ENCODE assay signal across 8 cellular contexts in genomic region chr9:137459601-137460362, GRCh38. TPM values are rescaled to one million over a fixed set of nuclear protein-coding genes. Genes with fewer than 3 reads are reported as not detected.
DNase-seq lines count a peak whose midpoint lies in the region; ATAC-seq, FAIRE-seq and TF ChIP-seq lines count a peak whose summit lies in the region.

No MANE protein-coding gene starts in this region.

- in situ Hi-C loops in HepG2 (cut with HindIII; ENCODE audit: extremely low pct_ligation_motif_present, low pct_unique_long_range_greater_than_20kb): no loop called here

- peak overlapping the region; percentile 79 for H3K9ac ChIP-seq in HepG2 (ENCODE audit: insufficient read depth, low read depth, low read length)

- H3K9me3 ChIP-seq in body of pancreas (no peaks in the 10 kb centered on the region), HepG2 (ENCODE audit: low read length) (no peaks in the 10 kb centered on the region), testis (no peaks in the 10 kb centered on the region)

- TF ChIP-seq CTCF in body of pancreas (IDR thresholded peaks at IDR 0.05) (no peak), HepG2 (CRISPR knock-in tag; IDR thresholded peaks at IDR 0.05) (no peak), testis (IDR thresholded peaks at IDR 0.05) (no peak)

- TF ChIP-seq EP300 in HepG2 (IDR thresholded peaks at IDR 0.05; ENCODE audit: low read depth in 2 of 2, low read length in 2 of 2) (no peak), HepG2 (CRISPR knock-in tag; IDR thresholded peaks at IDR 0.05; ENCODE audit: borderline replicate concordance) (no peak)

- CTCF ChIA-PET in HepG2 (lab: Yijun Ruan, JAX; ENCODE audit: low intra/inter-chr PET ratio, low total read pairs): no interaction called here

- DNase-seq in T-helper 1 cell (no peak), body of pancreas (peak in 1 of 4 donors; percentile 40), HepG2 (ENCODE audit: low spot score) (no peak), testis (no peak), Kasumi-1 (lab: John Stamatoyannopoulos, UW) (no peak)

- no peaks in the 10 kb centered on the region for H3K9me3 Mint-ChIP-seq in T-helper 1 cell treated with Interleukin-12 subunit alpha and Interleukin-12 subunit beta and Interleukin-4 antibody, amounts not matched to agents 30 μg/mL and 1 μg/mL, for 36 hours

- intact Hi-C loops in body of pancreas (cut with DNase I) (no loop called here), HepG2 (cut with micrococcal nuclease; ENCODE audit: unreplicated experiment) (no loop called here), testis (cut with DNase I; ENCODE audit: low total_unique reads) (no loop called here)

- H3K27me3 Mint-ChIP-seq in T-helper 1 cell treated with Interleukin-12 subunit alpha and Interleukin-12 subunit beta and Interleukin-4 antibody, amounts not matched to agents 30 μg/mL and 1 μg/mL, for 36 hours (ENCODE audit: low read depth): no peaks in the 10 kb centered on the region

- H3K4me2 ChIP-seq in HepG2 (ENCODE audit: low read depth, low read length): peak overlapping the region; percentile 96

- peak overlapping the region in 3 of 4 donors; percentile 63 to 72 (median 70) for H3K27ac ChIP-seq in body of pancreas
- peak overlapping the region; percentile 66 for H3K27ac ChIP-seq in HepG2 (ENCODE audit: extremely low read length, insufficient read depth, low read length)
- peak overlapping the region; percentile 57 to 92 for H3K27ac ChIP-seq in testis

- no peak overlapping the region for H3K4me3 ChIP-seq in body of pancreas
- peak overlapping the region; percentile 28 to 95 (median 45); a peak in 5 of 6 replicates for H3K4me3 ChIP-seq in HepG2 (replicated peaks in 1 of 3; ENCODE audit: insufficient read depth in 1 of 3, low read depth in 2 of 3, low read length in 3 of 3)
- H3K4me3 ChIP-seq in testis: peak overlapping the region; percentile 43 to 77

- H3K27me3 ChIP-seq in body of pancreas (no peaks in the 10 kb centered on the region), HepG2 (ENCODE audit: control insufficient read depth in 1 of 2, insufficient read depth in 2 of 2, low read length in 2 of 2) (no peaks in the 10 kb centered on the region), testis (no peaks in the 10 kb centered on the region)

- TF ChIP-seq RAD21 in HepG2 (CRISPR knock-in tag; IDR thresholded peaks at IDR 0.05): no peak

- POLR2A ChIA-PET in HepG2 (lab: Yijun Ruan, JAX): interaction anchor here (0.9 to 1.9 kb wide), 8 partner anchors 10 to 1097 kb away, joined by 3 to 12 read pairs (median 4); partner anchors contain the start of genes ENTPD8, EXD3, NOXA1 and TUBB4B

- no peak for FAIRE-seq in HepG2 (lab: Jason Lieb, UNC)

- H3K36me3 ChIP-seq in body of pancreas (replicated peaks in 1 of 2; ENCODE audit: insufficient read depth in 1 of 2, low read depth in 2 of 2) (no peaks in the 10 kb centered on the region), HepG2 (replicated peaks in 1 of 2; ENCODE audit: control insufficient read depth in 1 of 2, insufficient read depth in 2 of 2, low read length in 2 of 2) (peaks cover 4 to 19% of the 10 kb centered on the region in 2 experiments; a peak in 4 of 5 replicates), testis (ENCODE audit: low read depth, missing control alignments) (no peaks in the 10 kb centered on the region)

- H3K4me3 Mint-ChIP-seq in T-helper 1 cell treated with Interleukin-12 subunit alpha and Interleukin-12 subunit beta and Interleukin-4 antibody, amounts not matched to agents 30 μg/mL and 1 μg/mL, for 36 hours: no peak overlapping the region

- peaks cover 2% of the 10 kb centered on the region for H3K4me1 Mint-ChIP-seq in T-helper 1 cell treated with Interleukin-12 subunit alpha and Interleukin-12 subunit beta and Interleukin-4 antibody, amounts not matched to agents 30 μg/mL and 1 μg/mL, for 36 hours (ENCODE audit: low read depth)

- TF ChIP-seq POLR2A in body of pancreas (IDR thresholded peaks at IDR 0.05) (no peak), HepG2 (IDR thresholded peaks at IDR 0.05; ENCODE audit: insufficient read depth in 1 of 2, low read depth in 2 of 2, low read length in 2 of 2) (no peak), testis (IDR thresholded peaks at IDR 0.05) (no peak)

- peaks cover 11% of the 10 kb centered on the region; the same call in 1 of the 2 replicates for H4K20me1 ChIP-seq in HepG2 (ENCODE audit: insufficient read depth, low read length)

- no peak overlapping the region for H2AFZ ChIP-seq in HepG2 (ENCODE audit: low read length)

- no TSS peak for BruUV-seq in HepG2 (replicated peaks; lab: Mats Ljungman, UMichigan)

- H3K79me2 ChIP-seq in HepG2 (ENCODE audit: insufficient read depth, low read length): peaks cover 28% of the 10 kb centered on the region

- ATAC-seq in body of pancreas (no peak), HepG2 (peak; percentile 14), HG03469 (IDR thresholded peaks at IDR 0.05; ENCODE audit: unreplicated experiment) (no peak), HG03354 (IDR thresholded peaks at IDR 0.05; ENCODE audit: poor library complexity, severe bottlenecking, unreplicated experiment) (no peak)

- peak overlapping the region; percentile 64 for H3K27ac Mint-ChIP-seq in T-helper 1 cell treated with Interleukin-12 subunit alpha and Interleukin-12 subunit beta and Interleukin-4 antibody, amounts not matched to agents 30 μg/mL and 1 μg/mL, for 36 hours

- H3K4me1 ChIP-seq in body of pancreas (peaks cover 39% of the 10 kb centered on the region), HepG2 (ENCODE audit: insufficient read depth, low read length) (peaks cover 81% of the 10 kb centered on the region), testis (peaks cover 49% of the 10 kb centered on the region)

- WGBS in body of pancreas, 2 donors: 36% methylated on average over 14 of the region's 15 CpGs; no CpG with 5 or more reads in 1 of the 2 donors
- WGBS in HepG2 (ENCODE audit: low lambda C conversion rate): 7% methylated on average over 3 of the region's 15 CpGs
- 24 to 53% methylated on average over 2 to 13 of the region's 15 CpGs for WGBS in testis, 2 donors

- peaks cover 4% of the 10 kb centered on the region for H3K36me3 Mint-ChIP-seq in T-helper 1 cell treated with Interleukin-12 subunit alpha and Interleukin-12 subunit beta and Interleukin-4 antibody, amounts not matched to agents 30 μg/mL and 1 μg/mL, for 36 hours (ENCODE audit: low read depth)

RNA-seq across cellular contexts. Expression of gene NSMF, which starts 0.6 kb away (rescaled TPM):
- total RNA-seq in body of pancreas (10 to 100 TPM; 65.4 to 65.9 TPM), HepG2 (2016; rRNA removed; fragmentation: Illumina TruSeq; extraction: Trizol) (38.3 and 44.3 TPM in 2 replicates), testis (100 to 1,000 TPM in 1 of 2 donors, 10 to 100 TPM in 1; 81.7 to 105 TPM)
- 35.6 and 45.0 TPM in 2 replicates for total RNA-seq in HepG2 (2016; cell fraction: cytosol; rRNA removed; fragmentation: Illumina TruSeq; extraction: Trizol; ENCODE audit: low read depth)
- total RNA-seq in HepG2 (2016; cell fraction: insoluble cytoplasmic fraction; rRNA removed; fragmentation: Illumina TruSeq; extraction: Trizol): 31.9 and 43.2 TPM in 2 replicates
- 88.7 and 95.2 TPM in 2 replicates for total RNA-seq in HepG2 (2016; cell fraction: membrane; rRNA removed; fragmentation: Illumina TruSeq; extraction: Trizol)
- 47.8 and 56.5 TPM in 2 replicates for total RNA-seq in HepG2 (2016; cell fraction: nucleus; rRNA removed; fragmentation: Illumina TruSeq; extraction: Trizol)
- polyA plus RNA-seq in HepG2 (2011; rRNA removed) (183 and 271 TPM in 2 replicates), testis (ENCODE audit: insufficient read depth, low read depth, low replicate concordance) (42.5 TPM)
- 147 and 184 TPM in 2 replicates for polyA plus RNA-seq in HepG2 (2011; cell fraction: cytosol; rRNA removed)
- polyA plus RNA-seq in HepG2 (2011; cell fraction: nucleus; rRNA removed): 1,153 and 1,227 TPM in 2 replicates
- 143 and 184 TPM in 2 replicates for polyA plus RNA-seq in HepG2 (2012)
- 80.1 and 97.0 TPM in 2 replicates for polyA plus RNA-seq in HepG2 (2016; cell fraction: cytosol; fragmentation: Illumina TruSeq; extraction: Trizol; ENCODE audit: low read depth)
- 62.3 and 80.0 TPM in 2 replicates for polyA plus RNA-seq in HepG2 (2016; cell fraction: insoluble cytoplasmic fraction; fragmentation: Illumina TruSeq; extraction: Trizol; ENCODE audit: low read depth)
- polyA plus RNA-seq in HepG2 (2016; cell fraction: membrane; fragmentation: Illumina TruSeq; extraction: Trizol; ENCODE audit: low read depth): 159 and 160 TPM in 2 replicates
- polyA plus RNA-seq in HepG2 (2016; cell fraction: nucleus; fragmentation: Illumina TruSeq; extraction: Trizol; ENCODE audit: insufficient read depth, low read depth): 179 and 193 TPM in 2 replicates
- 64.9 and 155 TPM in 2 replicates for polyA minus RNA-seq in HepG2 (2011; rRNA and poly(A)+ RNA removed; ENCODE audit: low replicate concordance)
- polyA minus RNA-seq in HepG2 (2011; cell fraction: cytosol; rRNA and poly(A)+ RNA removed): 76.5 and 105 TPM in 2 replicates
- polyA minus RNA-seq in HepG2 (2011; cell fraction: nucleus; rRNA and poly(A)+ RNA removed): 147 and 159 TPM in 2 replicates

RNA-seq across cellular contexts. Expression of gene ENTPD8, which starts 18.6 kb away (rescaled TPM):
- total RNA-seq in body of pancreas: 1 to 10 TPM; 2.0 to 2.3 TPM
- total RNA-seq in HepG2 (2016; rRNA removed; fragmentation: Illumina TruSeq; extraction: Trizol): 0.21 and 0.44 TPM in 2 replicates
- 0.09 and 0.20 TPM in 2 replicates for total RNA-seq in HepG2 (2016; cell fraction: cytosol; rRNA removed; fragmentation: Illumina TruSeq; extraction: Trizol; ENCODE audit: low read depth)
- total RNA-seq in HepG2 (2016; cell fraction: insoluble cytoplasmic fraction; rRNA removed; fragmentation: Illumina TruSeq; extraction: Trizol): 0.33 and 0.43 TPM in 2 replicates
- 0.21 and 0.37 TPM in 2 replicates for total RNA-seq in HepG2 (2016; cell fraction: membrane; rRNA removed; fragmentation: Illumina TruSeq; extraction: Trizol)
- 0.28 and 0.34 TPM in 2 replicates for total RNA-seq in HepG2 (2016; cell fraction: nucleus; rRNA removed; fragmentation: Illumina TruSeq; extraction: Trizol)
- polyA plus RNA-seq in HepG2 (2011; rRNA removed): 0.26 and 0.38 TPM in 2 replicates
- 0.21 and 0.30 TPM in 2 replicates for polyA plus RNA-seq in HepG2 (2011; cell fraction: cytosol; rRNA removed)
- polyA plus RNA-seq in HepG2 (2011; cell fraction: nucleus; rRNA removed): 3.0 and 3.2 TPM in 2 replicates
- 0.35 and 0.44 TPM in 2 replicates for polyA plus RNA-seq in HepG2 (2012)
- 0.05 and 0.14 TPM in 2 replicates for polyA plus RNA-seq in HepG2 (2016; cell fraction: cytosol; fragmentation: Illumina TruSeq; extraction: Trizol; ENCODE audit: low read depth)
- polyA plus RNA-seq in HepG2 (2016; cell fraction: insoluble cytoplasmic fraction; fragmentation: Illumina TruSeq; extraction: Trizol; ENCODE audit: low read depth): 0.25 TPM in 1 of 2 replicates, not detected in the other
- 0.08 and 0.15 TPM in 2 replicates for polyA plus RNA-seq in HepG2 (2016; cell fraction: membrane; fragmentation: Illumina TruSeq; extraction: Trizol; ENCODE audit: low read depth)
- polyA plus RNA-seq in HepG2 (2016; cell fraction: nucleus; fragmentation: Illumina TruSeq; extraction: Trizol; ENCODE audit: insufficient read depth, low read depth): 0.79 and 0.97 TPM in 2 replicates
- polyA minus RNA-seq in HepG2 (2011; rRNA and poly(A)+ RNA removed; ENCODE audit: low replicate concordance): 0.26 TPM in 1 of 2 replicates, not detected in the other
- polyA minus RNA-seq in HepG2 (2011; cell fraction: cytosol; rRNA and poly(A)+ RNA removed): not detected in 2 replicates
- 0.26 and 0.37 TPM in 2 replicates for polyA minus RNA-seq in HepG2 (2011; cell fraction: nucleus; rRNA and poly(A)+ RNA removed)
- total RNA-seq in testis: 1 to 10 TPM; 2.0 to 2.2 TPM
- polyA plus RNA-seq in testis (ENCODE audit: insufficient read depth, low read depth, low replicate concordance): 0.37 TPM

RNA-seq across cellular contexts. Expression of gene NOXA1, which starts 36.6 kb away (rescaled TPM):
- total RNA-seq in body of pancreas: 10 to 100 TPM in 1 of 2 donors, 1 to 10 TPM in 1; 7.3 to 12.9 TPM
- 0.63 and 1.2 TPM in 2 replicates for total RNA-seq in HepG2 (2016; rRNA removed; fragmentation: Illumina TruSeq; extraction: Trizol)
- 0.81 and 1.1 TPM in 2 replicates for total RNA-seq in HepG2 (2016; cell fraction: cytosol; rRNA removed; fragmentation: Illumina TruSeq; extraction: Trizol; ENCODE audit: low read depth)
- total RNA-seq in HepG2 (2016; cell fraction: insoluble cytoplasmic fraction; rRNA removed; fragmentation: Illumina TruSeq; extraction: Trizol): 0.82 and 1.9 TPM in 2 replicates
- 0.46 and 1.00 TPM in 2 replicates for total RNA-seq in HepG2 (2016; cell fraction: membrane; rRNA removed; fragmentation: Illumina TruSeq; extraction: Trizol)
- total RNA-seq in HepG2 (2016; cell fraction: nucleus; rRNA removed; fragmentation: Illumina TruSeq; extraction: Trizol): 1.6 and 2.0 TPM in 2 replicates
- polyA plus RNA-seq in HepG2 (2011; rRNA removed): 0.78 and 2.1 TPM in 2 replicates
- polyA plus RNA-seq in HepG2 (2011; cell fraction: cytosol; rRNA removed): 0.53 and 1.0 TPM in 2 replicates
- polyA plus RNA-seq in HepG2 (2011; cell fraction: nucleus; rRNA removed): 17.1 and 17.5 TPM in 2 replicates
- polyA plus RNA-seq in HepG2 (2012): 0.76 and 1.0 TPM in 2 replicates
- 0.60 and 0.67 TPM in 2 replicates for polyA plus RNA-seq in HepG2 (2016; cell fraction: cytosol; fragmentation: Illumina TruSeq; extraction: Trizol; ENCODE audit: low read depth)
- 0.39 and 0.46 TPM in 2 replicates for polyA plus RNA-seq in HepG2 (2016; cell fraction: insoluble cytoplasmic fraction; fragmentation: Illumina TruSeq; extraction: Trizol; ENCODE audit: low read depth)
- 0.44 and 0.56 TPM in 2 replicates for polyA plus RNA-seq in HepG2 (2016; cell fraction: membrane; fragmentation: Illumina TruSeq; extraction: Trizol; ENCODE audit: low read depth)
- 3.7 and 3.8 TPM in 2 replicates for polyA plus RNA-seq in HepG2 (2016; cell fraction: nucleus; fragmentation: Illumina TruSeq; extraction: Trizol; ENCODE audit: insufficient read depth, low read depth)
- 0.44 and 0.61 TPM in 2 replicates for polyA minus RNA-seq in HepG2 (2011; rRNA and poly(A)+ RNA removed; ENCODE audit: low replicate concordance)
- 0.44 TPM in 1 of 2 replicates, not detected in the other for polyA minus RNA-seq in HepG2 (2011; cell fraction: cytosol; rRNA and poly(A)+ RNA removed)
- polyA minus RNA-seq in HepG2 (2011; cell fraction: nucleus; rRNA and poly(A)+ RNA removed): 1.8 and 3.4 TPM in 2 replicates
- total RNA-seq in testis: 1 to 10 TPM; 4.6 to 8.0 TPM
- 2.5 TPM for polyA plus RNA-seq in testis (ENCODE audit: insufficient read depth, low read depth, low replicate concordance)

RNA-seq across cellular contexts. Expression of gene EXD3, which starts 36.8 kb away (rescaled TPM):
- total RNA-seq in body of pancreas: 10 to 100 TPM; 23.3 to 34.9 TPM
- total RNA-seq in HepG2 (2016; rRNA removed; fragmentation: Illumina TruSeq; extraction: Trizol): 1.3 and 2.7 TPM in 2 replicates
- 1.1 and 1.7 TPM in 2 replicates for total RNA-seq in HepG2 (2016; cell fraction: cytosol; rRNA removed; fragmentation: Illumina TruSeq; extraction: Trizol; ENCODE audit: low read depth)
- 1.3 and 3.1 TPM in 2 replicates for total RNA-seq in HepG2 (2016; cell fraction: insoluble cytoplasmic fraction; rRNA removed; fragmentation: Illumina TruSeq; extraction: Trizol)
- total RNA-seq in HepG2 (2016; cell fraction: membrane; rRNA removed; fragmentation: Illumina TruSeq; extraction: Trizol): 1.6 and 2.4 TPM in 2 replicates
- total RNA-seq in HepG2 (2016; cell fraction: nucleus; rRNA removed; fragmentation: Illumina TruSeq; extraction: Trizol): 3.0 and 3.1 TPM in 2 replicates
- 4.8 and 9.1 TPM in 2 replicates for polyA plus RNA-seq in HepG2 (2011; rRNA removed)
- polyA plus RNA-seq in HepG2 (2011; cell fraction: cytosol; rRNA removed): 1.6 and 3.2 TPM in 2 replicates
- 82.5 and 82.6 TPM in 2 replicates for polyA plus RNA-seq in HepG2 (2011; cell fraction: nucleus; rRNA removed)
- 4.7 and 9.6 TPM in 2 replicates for polyA plus RNA-seq in HepG2 (2012)
- 3.8 and 4.6 TPM in 2 replicates for polyA plus RNA-seq in HepG2 (2016; cell fraction: cytosol; fragmentation: Illumina TruSeq; extraction: Trizol; ENCODE audit: low read depth)
- 2.3 and 2.8 TPM in 2 replicates for polyA plus RNA-seq in HepG2 (2016; cell fraction: insoluble cytoplasmic fraction; fragmentation: Illumina TruSeq; extraction: Trizol; ENCODE audit: low read depth)
- polyA plus RNA-seq in HepG2 (2016; cell fraction: membrane; fragmentation: Illumina TruSeq; extraction: Trizol; ENCODE audit: low read depth): 5.3 and 6.7 TPM in 2 replicates
- polyA plus RNA-seq in HepG2 (2016; cell fraction: nucleus; fragmentation: Illumina TruSeq; extraction: Trizol; ENCODE audit: insufficient read depth, low read depth): 8.9 and 9.7 TPM in 2 replicates
- 3.4 and 4.2 TPM in 2 replicates for polyA minus RNA-seq in HepG2 (2011; rRNA and poly(A)+ RNA removed; ENCODE audit: low replicate concordance)
- 0.62 and 2.6 TPM in 2 replicates for polyA minus RNA-seq in HepG2 (2011; cell fraction: cytosol; rRNA and poly(A)+ RNA removed)
- polyA minus RNA-seq in HepG2 (2011; cell fraction: nucleus; rRNA and poly(A)+ RNA removed): 6.6 and 9.0 TPM in 2 replicates
- 10 to 100 TPM; 15.5 to 24.5 TPM for total RNA-seq in testis
- polyA plus RNA-seq in testis (ENCODE audit: insufficient read depth, low read depth, low replicate concordance): 8.9 TPM

Comparison
In these comparisons a context has a peak if more than half of its experiments do, and no peak if none do; other contexts are left out.
1. H3K4me3 ChIP-seq: peak in HepG2 (3 of 3) and testis (2 of 2); none in body of pancreas (0 of 2).
2. Peak in every context shown above with its lines, with median percentiles within 50 percentile points of each other: H3K27ac ChIP-seq.